Comparison of ENCODE assay signal across 8 cellular contexts in the genomic region with DNA sequence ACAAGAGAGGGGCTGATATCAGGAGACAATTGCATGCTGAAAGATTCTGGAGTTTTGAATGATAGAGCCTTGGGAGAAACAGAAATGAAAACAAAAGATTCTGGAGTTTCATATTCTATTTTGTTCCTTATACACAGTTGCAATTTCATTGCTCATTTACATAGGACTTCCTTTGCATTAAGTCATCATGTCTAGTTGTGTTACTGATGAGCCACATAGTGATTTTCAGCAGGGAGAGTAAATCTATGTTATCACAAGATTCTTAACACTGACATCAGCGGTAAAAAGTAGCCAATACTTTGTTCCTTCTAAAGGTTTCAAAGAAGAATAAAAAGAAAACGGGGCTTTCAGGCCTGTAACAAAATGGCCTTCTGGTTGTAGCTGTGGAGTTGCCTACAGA. TPM values are rescaled to one million over a fixed set of nuclear protein-coding genes. Genes with fewer than 3 reads are reported as not detected.
DNase-seq lines count a peak whose midpoint lies in the region; ATAC-seq and TF ChIP-seq lines count a peak whose summit lies in the region.

No MANE protein-coding gene starts in this region.

- H3K9me3 ChIP-seq in PC-9 (ENCODE audit: insufficient read depth, low read depth) (no peaks in the 10 kb centered on the region), mucosa of descending colon (no peaks in the 10 kb centered on the region)

- no peak for TF ChIP-seq CTCF in PC-9 (conservative IDR thresholded peaks at IDR 0.05)
- no peak for TF ChIP-seq CTCF in mucosa of descending colon (IDR thresholded peaks at IDR 0.05)

- BruUV-seq in PC-9 (replicated peaks; lab: Mats Ljungman, UMichigan): no TSS peak

- H3K4me1 ChIP-seq in PC-9 (replicated peaks; ENCODE audit: insufficient read depth): peaks cover 51% of the 10 kb centered on the region
- peaks cover 12% of the 10 kb centered on the region for H3K4me1 ChIP-seq in mucosa of descending colon (ENCODE audit: low read depth)

- POLR2A ChIA-PET in PC-9 (lab: Charles Lee; ENCODE audit: unreplicated experiment): no interaction called here

- peaks cover 67% of the 10 kb centered on the region for H4K20me1 ChIP-seq in PC-9 (ENCODE audit: insufficient read depth)

- CTCF ChIA-PET in PC-9 (lab: Charles Lee): no interaction called here

- ATAC-seq in GM18519 (IDR thresholded peaks at IDR 0.05; ENCODE audit: low FRiP score, unreplicated experiment): peak; percentile 50
- peak; percentile 52 for ATAC-seq in HG02623 (IDR thresholded peaks at IDR 0.05; ENCODE audit: unreplicated experiment)
- peak; percentile 63 for ATAC-seq in mucosa of descending colon

- H3K9me2 ChIP-seq in PC-9 (ENCODE audit: insufficient read depth): no peaks in the 10 kb centered on the region

- H3K4me3 ChIP-seq in PC-9: no peak overlapping the region
- H3K4me3 ChIP-seq in mucosa of descending colon: no peak overlapping the region
- no peak overlapping the region for H3K4me3 ChIP-seq in H7 (ENCODE audit: insufficient read depth, low read depth, low read length)

- H3K27me3 ChIP-seq in PC-9 (ENCODE audit: insufficient read depth, low read depth): no peaks in the 10 kb centered on the region
- H3K27me3 ChIP-seq in H7 (ENCODE audit: control insufficient read depth, insufficient read depth, low read length): no peaks in the 10 kb centered on the region

- peaks cover 100% of the 10 kb centered on the region for H3K79me2 ChIP-seq in PC-9 (ENCODE audit: low read depth)

- peaks cover 25% of the 10 kb centered on the region for H3F3A ChIP-seq in PC-9 (ENCODE audit: insufficient read depth, low read depth)

- no peak overlapping the region for H3K4me2 ChIP-seq in PC-9

- intact Hi-C loops in PC-9 (cut with micrococcal nuclease; ENCODE audit: unreplicated experiment): no loop called here
- intact Hi-C loops in mucosa of descending colon (cut with DNase I, micrococcal nuclease): no loop called here

- no peak for DNase-seq in PC-9
- DNase-seq in mucosa of descending colon: no peak
- DNase-seq in 8988T: no peak
- DNase-seq in islet precursor cell: no peak
- DNase-seq in NCI-H82 (lab: John Stamatoyannopoulos, UW): no peak
- DNase-seq in H7: no peak

- H3K36me3 ChIP-seq in PC-9 (ENCODE audit: low read depth): peaks cover 12% of the 10 kb centered on the region
- no peaks in the 10 kb centered on the region for H3K36me3 ChIP-seq in mucosa of descending colon (ENCODE audit: low read depth)
- H3K36me3 ChIP-seq in H7 (replicated peaks; ENCODE audit: control insufficient read depth, insufficient read depth, low read length): no peaks in the 10 kb centered on the region

- H2AFZ ChIP-seq in PC-9: no peak overlapping the region

- peak overlapping the region; percentile 12; the same call in 1 of the 2 replicates for H3K27ac ChIP-seq in PC-9

RNA-seq across cellular contexts. Expression of a gene that starts 7.1 kb away (rescaled TPM):
- 53.5 and 65.0 TPM in 2 replicates for total RNA-seq in PC-9 (2021)
- 10 to 100 TPM; 20.9 to 22.8 (median 21.0) TPM for total RNA-seq in mucosa of descending colon
- 21.2 and 21.9 TPM in 2 replicates for total RNA-seq in H7 (2014; rRNA removed; shearing (Covaris generic))
